Comparison of ENCODE assay signal across 25 cellular contexts in the genomic region with DNA sequence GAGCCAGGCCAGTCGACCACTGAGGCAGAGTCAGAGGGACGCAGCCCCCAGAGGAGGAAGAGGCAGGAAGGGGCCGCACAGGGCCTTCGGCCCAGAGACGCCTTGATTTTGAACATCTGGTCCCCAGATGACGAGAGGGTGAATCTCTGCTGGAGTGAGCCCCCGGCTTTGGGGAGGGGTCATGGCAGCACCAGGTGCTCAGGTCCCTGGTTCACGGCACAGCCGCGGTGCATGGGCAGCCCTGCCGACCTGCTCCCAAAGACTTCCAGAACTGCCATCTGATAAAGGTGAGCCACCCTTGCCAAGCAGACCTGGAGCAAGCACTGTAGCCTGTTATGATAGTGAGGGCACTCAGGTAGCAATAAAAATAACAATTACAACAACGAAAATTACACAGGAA. TPM values are rescaled to one million over a fixed set of nuclear protein-coding genes. Genes with fewer than 3 reads are reported as not detected.
DNase-seq lines count a peak whose midpoint lies in the region; ATAC-seq and TF ChIP-seq lines count a peak whose summit lies in the region.
"Had no signal": no experiment of that assay in that cellular context is flagged by ENCODE, and none has a peak within 500 bp of the region (broad histone marks: within the 10 kb centered on the region; RNA-seq: fewer than 3 reads in every experiment).

No MANE protein-coding gene starts in this region.

- TF ChIP-seq POLR2A in GM15510 (IDR thresholded peaks at IDR 0.05; ENCODE audit: borderline replicate concordance, extremely low read depth, insufficient read length): peak; percentile 9

- intact Hi-C loops in left colon (cut with DNase I, micrococcal nuclease): no loop called here

- ATAC-seq in stimulated activated memory B cell treated with anti-CD40 and anti-IgM and Interleukin-4, amounts not matched to agents 10 μg/mL and 1 μg/mL and 100 μg/mL, for 72 hours: no peak
- no peak for ATAC-seq in left colon

- peaks cover 93% of the 10 kb centered on the region for H3K36me3 Mint-ChIP-seq in activated T-cell treated with anti-CD3 and anti-CD28 coated beads, Interleukin-2, amount 50 U/mL, for 24 hours (ENCODE audit: low read depth)
- H3K36me3 Mint-ChIP-seq in activated naive CD8-positive, alpha-beta T cell treated with anti-CD3 and anti-CD28 coated beads for 36 hours: peaks cover 49% of the 10 kb centered on the region
- H3K36me3 Mint-ChIP-seq in stimulated activated memory B cell treated with anti-CD40 and anti-IgM and Interleukin-4, amounts not matched to agents 10 μg/mL and 1 μg/mL and 100 μg/mL, for 72 hours: peaks cover 72% of the 10 kb centered on the region

- no peaks in the 10 kb centered on the region for H3K27me3 Mint-ChIP-seq in activated T-cell treated with anti-CD3 and anti-CD28 coated beads, Interleukin-2, amount 50 U/mL, for 24 hours
- H3K27me3 Mint-ChIP-seq in activated naive CD8-positive, alpha-beta T cell treated with anti-CD3 and anti-CD28 coated beads for 36 hours: no peaks in the 10 kb centered on the region
- no peaks in the 10 kb centered on the region for H3K27me3 Mint-ChIP-seq in stimulated activated memory B cell treated with anti-CD40 and anti-IgM and Interleukin-4, amounts not matched to agents 10 μg/mL and 1 μg/mL and 100 μg/mL, for 72 hours
- H3K27me3 Mint-ChIP-seq: dendritic cell treated with granulocyte-macrophage colony-stimulating factor and Interleukin-4, amounts not matched to agents 40 ng/mL and 50 ng/mL, for 4 days had no signal

- DNase-seq in activated T-cell treated with anti-CD3 and anti-CD28 coated beads, Interleukin-2, amount 50 U/mL, for 24 hours: no peak
- DNase-seq in activated T-cell treated with anti-CD3 and anti-CD28 coated beads for 4 hours (no peak), NCI-H446 (lab: John Stamatoyannopoulos, UW) (no peak), left colon (no peak), SK-N-DZ (ENCODE audit: low spot score) (no peak)
- no peak for DNase-seq in activated naive CD8-positive, alpha-beta T cell treated with anti-CD3 and anti-CD28 coated beads for 36 hours
- DNase-seq: activated effector memory CD4-positive, alpha-beta T cell treated with anti-CD3 and anti-CD28 coated beads, Interleukin-2, amount 50 U/mL, for 16 hours; C1 segment of cervical spinal cord; DMS 273 treated with DMSO at 0.1 percent for 48 hours; GDM1; heart right ventricle; KBM-7; NCI-H187 treated with DMSO at 0.1 percent for 48 hours; NCI-H2227 treated with DMSO at 0.1 percent for 48 hours; stimulated activated CD4-positive, alpha-beta T cell treated with anti-CD3 and anti-CD28 coated beads, Interleukin-15, amount 100 ng/mL, for 24 hours; testis had no signal

- H3K9me3 Mint-ChIP-seq in activated T-cell treated with anti-CD3 and anti-CD28 coated beads, Interleukin-2, amount 50 U/mL, for 24 hours: no peaks in the 10 kb centered on the region
- H3K9me3 Mint-ChIP-seq in activated naive CD8-positive, alpha-beta T cell treated with anti-CD3 and anti-CD28 coated beads for 36 hours: no peaks in the 10 kb centered on the region
- no peaks in the 10 kb centered on the region for H3K9me3 Mint-ChIP-seq in stimulated activated memory B cell treated with anti-CD40 and anti-IgM and Interleukin-4, amounts not matched to agents 10 μg/mL and 1 μg/mL and 100 μg/mL, for 72 hours
- H3K9me3 Mint-ChIP-seq: dendritic cell treated with granulocyte-macrophage colony-stimulating factor and Interleukin-4, amounts not matched to agents 40 ng/mL and 50 ng/mL, for 4 days; GM23338 had no signal

- H3K4me1 Mint-ChIP-seq in activated T-cell treated with anti-CD3 and anti-CD28 coated beads, Interleukin-2, amount 50 U/mL, for 24 hours (ENCODE audit: low read depth): peaks cover 81% of the 10 kb centered on the region
- peaks cover 66% of the 10 kb centered on the region for H3K4me1 Mint-ChIP-seq in activated naive CD8-positive, alpha-beta T cell treated with anti-CD3 and anti-CD28 coated beads for 36 hours
- H3K4me1 Mint-ChIP-seq in stimulated activated memory B cell treated with anti-CD40 and anti-IgM and Interleukin-4, amounts not matched to agents 10 μg/mL and 1 μg/mL and 100 μg/mL, for 72 hours: peaks cover 100% of the 10 kb centered on the region

- peak overlapping the region; percentile 76 for H3K27ac Mint-ChIP-seq in activated T-cell treated with anti-CD3 and anti-CD28 coated beads, Interleukin-2, amount 50 U/mL, for 24 hours
- peak overlapping the region; percentile 42 for H3K27ac Mint-ChIP-seq in activated naive CD8-positive, alpha-beta T cell treated with anti-CD3 and anti-CD28 coated beads for 36 hours
- H3K27ac Mint-ChIP-seq in stimulated activated memory B cell treated with anti-CD40 and anti-IgM and Interleukin-4, amounts not matched to agents 10 μg/mL and 1 μg/mL and 100 μg/mL, for 72 hours: peak overlapping the region; percentile 97
- H3K27ac Mint-ChIP-seq: GM23338 had no signal

- peak overlapping the region; percentile 66 for H3K4me3 Mint-ChIP-seq in activated T-cell treated with anti-CD3 and anti-CD28 coated beads, Interleukin-2, amount 50 U/mL, for 24 hours
- no peak overlapping the region for H3K4me3 Mint-ChIP-seq in activated naive CD8-positive, alpha-beta T cell treated with anti-CD3 and anti-CD28 coated beads for 36 hours
- H3K4me3 Mint-ChIP-seq in stimulated activated memory B cell treated with anti-CD40 and anti-IgM and Interleukin-4, amounts not matched to agents 10 μg/mL and 1 μg/mL and 100 μg/mL, for 72 hours: peak overlapping the region; percentile 87
- H3K4me3 Mint-ChIP-seq: GM23338 had no signal

RNA-seq across cellular contexts. Expression of a gene that starts 29.8 kb away (rescaled TPM):
- 10 to 100 TPM; 49.4 to 49.6 TPM for total RNA-seq in activated naive CD8-positive, alpha-beta T cell treated with anti-CD3 and anti-CD28 coated beads for 36 hours
- total RNA-seq in left colon: 10 to 100 TPM; 13.8 to 16.7 TPM
- 73.8 and 87.2 TPM in 2 replicates for polyA plus RNA-seq in SK-N-DZ (2014; cell fraction: cytosol; rRNA removed)
- polyA plus RNA-seq in SK-N-DZ (2014; cell fraction: nucleus; rRNA removed): 46.6 and 62.7 TPM in 2 replicates

RNA-seq across cellular contexts. Expression of a gene that starts 48.7 kb away (rescaled TPM):
- not detected for total RNA-seq in activated naive CD8-positive, alpha-beta T cell treated with anti-CD3 and anti-CD28 coated beads for 36 hours
- not detected for total RNA-seq in left colon
- 0.02 and 0.10 TPM in 2 replicates for polyA plus RNA-seq in SK-N-DZ (2014; cell fraction: cytosol; rRNA removed)
- 0.32 TPM in 1 of 2 replicates, not detected in the other for polyA plus RNA-seq in SK-N-DZ (2014; cell fraction: nucleus; rRNA removed)
- total RNA-seq: A673, cardiac muscle cell, endothelial cell of umbilical vein, pancreas, right lobe of liver had no signal
- polyA plus RNA-seq: cardiac muscle cell, endothelial cell of umbilical vein, pancreas had no signal

Comparison
In these comparisons a context has a peak if more than half of its experiments do, and no peak if none do; other contexts are left out.
1. H3K27ac Mint-ChIP-seq: peak in every context shown above with its lines; median percentile 97 in stimulated activated memory B cell treated with anti-CD40 and anti-IgM and Interleukin-4, amounts not matched to agents 10 μg/mL and 1 μg/mL and 100 μg/mL, for 72 hours; 76 in activated T-cell treated with anti-CD3 and anti-CD28 coated beads, Interleukin-2, amount 50 U/mL, for 24 hours; 42 in activated naive CD8-positive, alpha-beta T cell treated with anti-CD3 and anti-CD28 coated beads for 36 hours.